12 cellular contexts compared by ENCODE assay signal in genomic region chr3:31213869-31214486, GRCh38.
DNase-seq lines count a peak whose midpoint lies in the region; ATAC-seq, FAIRE-seq and TF ChIP-seq lines count a peak whose summit lies in the region.
"Had no signal": no experiment of that assay in that cellular context is flagged by ENCODE, and none has a peak within 500 bp of the region (broad histone marks: within the 10 kb centered on the region; RNA-seq: fewer than 3 reads in every experiment).

No MANE protein-coding gene starts in this region.

- H3K4me3 ChIP-seq in thyroid gland (replicated peaks in 1 of 3) = no peak overlapping the region
- H3K4me3 ChIP-seq: ovary, tibial nerve had no signal

- WGBS in thyroid gland, 2 donors = 85 to 94% methylated on average over 7 of the region's 7 CpGs

- DNase-seq in stimulated activated naive CD4-positive, alpha-beta T cell (lab: John Stamatoyannopoulos, UW) = peak in 5 of 6 experiments; percentile 20 to 83 (median 75)
- DNase-seq in stimulated activated naive CD4-positive, alpha-beta T cell treated with Interleukin-2 at 50 U/mL for 16 hours (lab: John Stamatoyannopoulos, UW) = no peak
- DNase-seq in UCSD-AML1 (lab: John Stamatoyannopoulos, UW; ENCODE audit: unreplicated experiment) (peak; percentile 13), urothelium cell line (ENCODE audit: low spot score) (peak; percentile 17), substantia nigra (lab: John Stamatoyannopoulos, UW) (no peak), thyroid gland (no peak), glutamatergic neuron (no peak)
- DNase-seq: IMR-90, ovary had no signal

- H3K36me3 ChIP-seq in thyroid gland = no peaks in the 10 kb centered on the region
- H3K36me3 ChIP-seq: ovary, tibial nerve had no signal

- intact Hi-C loops in thyroid gland (cut with DNase I) = no loop called here

- no peak overlapping the region for H3K27ac Mint-ChIP-seq in glutamatergic neuron (ENCODE audit: unreplicated experiment)

- no peaks in the 10 kb centered on the region for H3K9me3 ChIP-seq in thyroid gland
- H3K9me3 ChIP-seq: ovary, tibial nerve had no signal

- H3K4me3 Mint-ChIP-seq in glutamatergic neuron (ENCODE audit: unreplicated experiment) = no peak overlapping the region

- H3K27me3 ChIP-seq in thyroid gland = no peaks in the 10 kb centered on the region
- H3K27me3 ChIP-seq: ovary, tibial nerve had no signal

- no peak for TF ChIP-seq POLR2A in thyroid gland (IDR thresholded peaks at IDR 0.05)

- TF ChIP-seq CTCF in thyroid gland (IDR thresholded peaks at IDR 0.05) = no peak
- no peak for TF ChIP-seq CTCF in glutamatergic neuron (IDR thresholded peaks at IDR 0.05; ENCODE audit: partially characterized antibody, unreplicated experiment)

- peaks cover 1% of the 10 kb centered on the region for H3K27me3 Mint-ChIP-seq in glutamatergic neuron (ENCODE audit: unreplicated experiment)

- FAIRE-seq in urothelium cell line (lab: Jason Lieb, UNC) = no peak

- no peaks in the 10 kb centered on the region for H3K4me1 ChIP-seq in thyroid gland
- H3K4me1 ChIP-seq: tibial nerve had no signal

- peak; percentile 66 for ATAC-seq in HG03175 (IDR thresholded peaks at IDR 0.05; ENCODE audit: unreplicated experiment)

- H3K27ac ChIP-seq in substantia nigra (ENCODE audit: low read depth, low read length, poor library complexity, severe bottlenecking) (no peak overlapping the region), thyroid gland (no peak overlapping the region)
- H3K27ac ChIP-seq: ovary, tibial nerve, VCaP had no signal

- no peaks in the 10 kb centered on the region for H3K9me3 Mint-ChIP-seq in glutamatergic neuron (ENCODE audit: unreplicated experiment)

- no peaks in the 10 kb centered on the region for H3K36me3 Mint-ChIP-seq in glutamatergic neuron (ENCODE audit: unreplicated experiment)

- H3K4me1 Mint-ChIP-seq in glutamatergic neuron (ENCODE audit: low read depth, unreplicated experiment) = no peaks in the 10 kb centered on the region

Comparison
In these comparisons a context has a peak if more than half of its experiments do, and no peak if none do; other contexts are left out.
1. DNase-seq: peak in stimulated activated naive CD4-positive, alpha-beta T cell (5 of 6), UCSD-AML1 (single experiment) and urothelium cell line (single experiment); none in stimulated activated naive CD4-positive, alpha-beta T cell treated with Interleukin-2 at 50 U/mL for 16 hours (single experiment), substantia nigra (0 of 49), thyroid gland (0 of 2) and glutamatergic neuron (single experiment).